8 cellular contexts compared by ENCODE assay signal in the genomic region with DNA sequence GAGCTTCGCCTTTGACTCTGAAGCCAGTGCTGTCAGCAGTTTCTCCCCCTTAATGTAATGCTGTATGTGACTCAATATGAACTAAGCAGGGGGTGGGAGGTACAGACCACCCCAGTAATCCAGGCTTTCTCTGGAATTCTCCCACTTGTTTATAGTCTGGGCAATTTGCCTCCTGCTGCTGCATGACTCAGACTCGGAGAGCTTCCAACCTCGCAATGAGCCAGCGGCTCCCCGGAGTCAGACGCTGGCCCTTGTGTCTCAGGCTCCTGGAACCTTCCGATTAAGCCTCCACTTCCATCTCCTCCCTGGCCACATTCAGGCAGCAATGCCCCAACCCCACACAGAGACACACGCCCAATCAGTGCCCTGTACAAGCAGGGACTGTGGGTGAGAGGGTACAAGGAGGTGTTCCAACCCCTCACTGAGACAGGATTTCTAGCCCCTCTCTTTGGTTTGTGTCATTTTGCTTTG.
DNase-seq lines count a peak whose midpoint lies in the region; ATAC-seq and TF ChIP-seq lines count a peak whose summit lies in the region.

No MANE protein-coding gene starts in this region.

- CTCF ChIA-PET in HEK293 (lab: Yijun Ruan, JAX): interaction anchor here (0.9 kb wide), 1 partner anchor 241 kb away, joined by 8 read pairs; no protein-coding TSS in a partner anchor

- DNase-seq in anterior cingulate cortex (lab: John Stamatoyannopoulos, UW): peak in 48 of 58 donors; percentile 7 to 80 (median 42)
- DNase-seq in hypothalamus (lab: John Stamatoyannopoulos, UW): peak in 41 of 51 donors; percentile 8 to 85 (median 55)
- no peak for DNase-seq in NCI-H774 (lab: John Stamatoyannopoulos, UW)
- DNase-seq in KG1 (lab: John Stamatoyannopoulos, UW): no peak

- no peaks in the 10 kb centered on the region for H3K36me3 ChIP-seq in HEK293 (ENCODE audit: control insufficient read depth in 2 of 2, insufficient read depth in 1 of 2, low read length in 2 of 2)
- no peaks in the 10 kb centered on the region for H3K36me3 ChIP-seq in skeletal muscle tissue (ENCODE audit: control insufficient read depth in 3 of 3, insufficient read depth in 3 of 3, low read length in 3 of 3)

- no peak for ATAC-seq in HG03175 (IDR thresholded peaks at IDR 0.05; ENCODE audit: unreplicated experiment)
- ATAC-seq in HG03521 (IDR thresholded peaks at IDR 0.05; ENCODE audit: unreplicated experiment): no peak

- TF ChIP-seq CTCF in HEK293 (tag by site-specific recombination; IDR thresholded peaks at IDR 0.05): no peak

- POLR2A ChIA-PET in HEK293 (lab: Yijun Ruan, JAX): interaction anchor here (0.7 kb wide), 1 partner anchor 30 kb away, joined by 5 read pairs; no protein-coding TSS in a partner anchor

- peaks cover 24% of the 10 kb centered on the region for H3K4me1 ChIP-seq in HEK293 (ENCODE audit: control insufficient read depth, insufficient read depth, low read length)
- H3K4me1 ChIP-seq in skeletal muscle tissue (ENCODE audit: control insufficient read depth in 3 of 3, insufficient read depth in 3 of 3, low read length in 3 of 3): peaks cover 10 to 16% (median 15%) of the 10 kb centered on the region in 3 donors

- peak overlapping the region; percentile 10 to 16 (median 12) for H3K9ac ChIP-seq in skeletal muscle tissue (ENCODE audit: low read depth in 1 of 3, low read length in 3 of 3)

- peaks cover 0 to 8% (median 7%) of the 10 kb centered on the region in 3 donors for H3K27me3 ChIP-seq in skeletal muscle tissue (ENCODE audit: control insufficient read depth in 3 of 3, insufficient read depth in 3 of 3, low read length in 3 of 3)

- H3K4me3 ChIP-seq in HEK293 (ENCODE audit: low read depth, low read length) (no peak overlapping the region), skeletal muscle tissue (ENCODE audit: low read length in 3 of 3) (peak overlapping the region in 1 of 3 donors; percentile 24)

- H3K9me3 ChIP-seq in HEK293 (ENCODE audit: control insufficient read depth, insufficient read depth, low read depth, low read length) (no peaks in the 10 kb centered on the region), skeletal muscle tissue (ENCODE audit: control insufficient read depth in 3 of 3, low read length in 3 of 3) (peaks cover 0 to 8% (median 3%) of the 10 kb centered on the region in 3 donors)

- H3K27ac ChIP-seq in HEK293 (ENCODE audit: extremely low read depth, low read depth, low read length) (peak overlapping the region; percentile 75), skeletal muscle tissue (ENCODE audit: low read depth, low read length) (no peak overlapping the region)

TF ChIP-seq in HEK293, 187 proteins besides CTCF, POLR2A, EP300 and RAD21 (continues in another document):
- TF ChIP-seq ZEB2 (tag by site-specific recombination; IDR thresholded peaks at IDR 0.05): peak; percentile 93
- TF ChIP-seq ZNF76 (tag by site-specific recombination; IDR thresholded peaks at IDR 0.05; ENCODE audit: borderline replicate concordance, low read depth): no peak
- no peak for TF ChIP-seq ZNF830 (tag by site-specific recombination; IDR thresholded peaks at IDR 0.05; ENCODE audit: low read depth)
- TF ChIP-seq GFI1B (tag by site-specific recombination; IDR thresholded peaks at IDR 0.05): no peak
- TF ChIP-seq ZNF350 (tag by site-specific recombination; IDR thresholded peaks at IDR 0.05): no peak
- TF ChIP-seq ZNF555 (tag by site-specific recombination; conservative IDR thresholded peaks at IDR 0.05): no peak
- peak; percentile 97 for TF ChIP-seq ZNF660 (tag by site-specific recombination; IDR thresholded peaks at IDR 0.05)
- TF ChIP-seq ZNF248 (tag by site-specific recombination; IDR thresholded peaks at IDR 0.05): no peak
- TF ChIP-seq, protein P1, sequence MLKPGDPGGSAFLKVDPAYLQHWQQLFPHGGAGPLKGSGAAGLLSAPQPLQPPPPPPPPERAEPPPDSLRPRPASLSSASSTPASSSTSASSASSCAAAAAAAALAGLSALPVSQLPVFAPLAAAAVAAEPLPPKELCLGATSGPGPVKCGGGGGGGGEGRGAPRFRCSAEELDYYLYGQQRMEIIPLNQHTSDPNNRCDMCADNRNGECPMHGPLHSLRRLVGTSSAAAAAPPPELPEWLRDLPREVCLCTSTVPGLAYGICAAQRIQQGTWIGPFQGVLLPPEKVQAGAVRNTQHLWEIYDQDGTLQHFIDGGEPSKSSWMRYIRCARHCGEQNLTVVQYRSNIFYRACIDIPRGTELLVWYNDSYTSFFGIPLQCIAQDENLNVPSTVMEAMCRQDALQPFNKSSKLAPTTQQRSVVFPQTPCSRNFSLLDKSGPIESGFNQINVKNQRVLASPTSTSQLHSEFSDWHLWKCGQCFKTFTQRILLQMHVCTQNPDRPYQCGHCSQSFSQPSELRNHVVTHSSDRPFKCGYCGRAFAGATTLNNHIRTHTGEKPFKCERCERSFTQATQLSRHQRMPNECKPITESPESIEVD (tag by site-specific recombination; IDR thresholded peaks at IDR 0.05): peak; percentile 85
- TF ChIP-seq ZNF785 (tag by site-specific recombination; IDR thresholded peaks at IDR 0.05): no peak
- TF ChIP-seq, protein P2, sequence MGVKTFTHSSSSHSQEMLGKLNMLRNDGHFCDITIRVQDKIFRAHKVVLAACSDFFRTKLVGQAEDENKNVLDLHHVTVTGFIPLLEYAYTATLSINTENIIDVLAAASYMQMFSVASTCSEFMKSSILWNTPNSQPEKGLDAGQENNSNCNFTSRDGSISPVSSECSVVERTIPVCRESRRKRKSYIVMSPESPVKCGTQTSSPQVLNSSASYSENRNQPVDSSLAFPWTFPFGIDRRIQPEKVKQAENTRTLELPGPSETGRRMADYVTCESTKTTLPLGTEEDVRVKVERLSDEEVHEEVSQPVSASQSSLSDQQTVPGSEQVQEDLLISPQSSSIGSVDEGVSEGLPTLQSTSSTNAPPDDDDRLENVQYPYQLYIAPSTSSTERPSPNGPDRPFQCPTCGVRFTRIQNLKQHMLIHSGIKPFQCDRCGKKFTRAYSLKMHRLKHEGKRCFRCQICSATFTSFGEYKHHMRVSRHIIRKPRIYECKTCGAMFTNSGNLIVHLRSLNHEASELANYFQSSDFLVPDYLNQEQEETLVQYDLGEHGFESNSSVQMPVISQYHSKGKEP (tag by site-specific recombination; IDR thresholded peaks at IDR 0.05): no peak; the same call in 1 of the 2 replicates
- no peak for TF ChIP-seq ZNF311 (tag by site-specific recombination; IDR thresholded peaks at IDR 0.05; ENCODE audit: borderline replicate concordance)
- TF ChIP-seq FEZF1 (tag by site-specific recombination; IDR thresholded peaks at IDR 0.05): peak; percentile 25; the same call in 1 of the 2 replicates
- no peak for TF ChIP-seq SALL2 (tag by site-specific recombination; IDR thresholded peaks at IDR 0.05; ENCODE audit: borderline replicate concordance)
- no peak for TF ChIP-seq ZNF548 (tag by site-specific recombination; IDR thresholded peaks at IDR 0.05)
- TF ChIP-seq ZNF558 (tag by site-specific recombination; IDR thresholded peaks at IDR 0.05): no peak
- no peak for TF ChIP-seq ZNF404 (tag by site-specific recombination; IDR thresholded peaks at IDR 0.05)
- peak; percentile 96 for TF ChIP-seq OSR2 (tag by site-specific recombination; IDR thresholded peaks at IDR 0.05)
- no peak for TF ChIP-seq ZNF274 (IDR thresholded peaks at IDR 0.05; ENCODE audit: low read length)
- no peak for TF ChIP-seq ZNF274 (tag by site-specific recombination; IDR thresholded peaks at IDR 0.05; ENCODE audit: borderline replicate concordance)
- TF ChIP-seq HOXC10 (CRISPR knock-in tag; IDR thresholded peaks at IDR 0.05): no peak
- TF ChIP-seq ZBTB8A (tag by site-specific recombination; IDR thresholded peaks at IDR 0.05): peak; percentile 51; the same call in 1 of the 2 replicates
- TF ChIP-seq, protein P3, sequence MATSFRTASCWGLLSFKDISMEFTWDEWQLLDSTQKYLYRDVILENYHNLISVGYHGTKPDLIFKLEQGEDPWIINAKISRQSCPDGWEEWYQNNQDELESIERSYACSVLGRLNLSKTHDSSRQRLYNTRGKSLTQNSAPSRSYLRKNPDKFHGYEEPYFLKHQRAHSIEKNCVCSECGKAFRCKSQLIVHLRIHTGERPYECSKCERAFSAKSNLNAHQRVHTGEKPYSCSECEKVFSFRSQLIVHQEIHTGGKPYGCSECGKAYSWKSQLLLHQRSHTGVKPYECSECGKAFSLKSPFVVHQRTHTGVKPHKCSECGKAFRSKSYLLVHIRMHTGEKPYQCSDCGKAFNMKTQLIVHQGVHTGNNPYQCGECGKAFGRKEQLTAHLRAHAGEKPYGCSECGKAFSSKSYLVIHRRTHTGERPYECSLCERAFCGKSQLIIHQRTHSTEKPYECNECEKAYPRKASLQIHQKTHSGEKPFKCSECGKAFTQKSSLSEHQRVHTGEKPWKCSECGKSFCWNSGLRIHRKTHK (tag by site-specific recombination; IDR thresholded peaks at IDR 0.05): no peak
- TF ChIP-seq ZNF621 (tag by site-specific recombination; IDR thresholded peaks at IDR 0.05): no peak
- TF ChIP-seq SP7 (tag by site-specific recombination; IDR thresholded peaks at IDR 0.05): peak; percentile 95
- TF ChIP-seq, protein P4, sequence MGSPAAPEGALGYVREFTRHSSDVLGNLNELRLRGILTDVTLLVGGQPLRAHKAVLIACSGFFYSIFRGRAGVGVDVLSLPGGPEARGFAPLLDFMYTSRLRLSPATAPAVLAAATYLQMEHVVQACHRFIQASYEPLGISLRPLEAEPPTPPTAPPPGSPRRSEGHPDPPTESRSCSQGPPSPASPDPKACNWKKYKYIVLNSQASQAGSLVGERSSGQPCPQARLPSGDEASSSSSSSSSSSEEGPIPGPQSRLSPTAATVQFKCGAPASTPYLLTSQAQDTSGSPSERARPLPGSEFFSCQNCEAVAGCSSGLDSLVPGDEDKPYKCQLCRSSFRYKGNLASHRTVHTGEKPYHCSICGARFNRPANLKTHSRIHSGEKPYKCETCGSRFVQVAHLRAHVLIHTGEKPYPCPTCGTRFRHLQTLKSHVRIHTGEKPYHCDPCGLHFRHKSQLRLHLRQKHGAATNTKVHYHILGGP (tag by site-specific recombination; IDR thresholded peaks at IDR 0.05): no peak
- no peak for TF ChIP-seq ZNF211 (tag by site-specific recombination; IDR thresholded peaks at IDR 0.05; ENCODE audit: low read depth)
- TF ChIP-seq KLF10 (tag by site-specific recombination; IDR thresholded peaks at IDR 0.05): no peak; the same call in 1 of the 2 replicates
- peak; percentile 30; the same call in 1 of the 2 replicates for TF ChIP-seq ZFP69B (tag by site-specific recombination; IDR thresholded peaks at IDR 0.05)
- peak; percentile 23; the same call in 1 of the 2 replicates for TF ChIP-seq ZBTB17 (tag by site-specific recombination; IDR thresholded peaks at IDR 0.05)
- no peak for TF ChIP-seq KLF16 (tag by site-specific recombination; IDR thresholded peaks at IDR 0.05)

Comparison
In these comparisons a context has a peak if more than half of its experiments do, and no peak if none do; other contexts are left out.
1. DNase-seq: peak in anterior cingulate cortex (48 of 58) and hypothalamus (41 of 51); none in NCI-H774 (single experiment) and KG1 (single experiment).